Comparison of ENCODE assay signal across 11 cellular contexts in the genomic region with DNA sequence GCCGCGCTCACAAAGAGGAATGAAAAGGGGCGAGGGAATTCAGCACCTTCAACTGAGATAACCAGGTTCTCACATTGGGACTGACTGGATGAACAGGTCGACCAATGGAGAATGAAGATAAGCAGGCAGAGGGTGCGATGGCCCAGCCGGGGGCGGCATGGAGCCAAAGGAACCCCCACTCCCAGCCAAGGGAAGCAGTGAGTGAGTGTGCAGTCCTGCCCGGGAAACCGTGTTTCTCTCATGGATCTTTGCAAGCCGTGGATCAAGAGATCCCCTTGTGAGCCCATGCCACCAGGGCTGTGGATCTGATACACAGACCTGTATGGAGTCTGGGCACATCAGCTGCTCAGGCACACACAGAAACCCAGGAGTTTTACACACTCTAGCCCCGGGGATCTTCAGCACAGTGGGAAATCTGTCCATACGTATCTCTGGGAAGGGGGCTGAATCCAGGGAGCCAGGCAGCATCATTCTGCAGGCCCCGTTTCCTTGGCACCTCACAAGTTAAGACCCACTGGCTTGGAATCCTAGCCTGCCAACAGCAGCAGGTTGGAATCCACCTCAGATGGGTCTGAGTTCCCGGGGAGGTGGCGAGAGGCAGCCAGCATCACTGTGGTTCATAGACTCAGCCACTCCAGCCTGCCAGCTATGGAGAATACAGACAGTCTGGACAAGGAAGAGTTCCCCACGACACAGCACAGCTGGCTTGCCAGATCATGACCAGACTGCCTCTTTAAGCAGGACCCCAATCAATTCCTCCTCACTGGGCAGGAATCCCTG. TPM values are rescaled to one million over a fixed set of nuclear protein-coding genes. Genes with fewer than 3 reads are reported as not detected.
"Had no signal": no experiment of that assay in that cellular context is flagged by ENCODE, and none has a peak within 500 bp of the region (broad histone marks: within the 10 kb centered on the region; RNA-seq: fewer than 3 reads in every experiment).

No MANE protein-coding gene starts in this region.

RNA-seq across cellular contexts. Expression of gene TPTE, which starts 53.3 kb away (rescaled TPM):
- total RNA-seq: activated CD4-positive, alpha-beta T cell treated with anti-CD3 and anti-CD28 coated beads, Interleukin-2, amount 10 ng/mL, durations not matched to agents 24 days and 14 days; activated CD8-positive, alpha-beta memory T cell treated with anti-CD3 and anti-CD28 coated beads for 36 hours; activated CD8-positive, alpha-beta T cell treated with anti-CD3 and anti-CD28 coated beads for 36 hours; activated naive CD4-positive, alpha-beta T cell treated with anti-CD3 and anti-CD28 coated beads for 36 hours; activated naive CD4-positive, alpha-beta T cell treated with anti-CD3 and anti-CD28 coated beads, Interleukin-2, amount 50 U/mL, for 72 hours; activated T-helper 2 cell treated with anti-CD3 and anti-CD28 coated beads, Interferon-gamma antibody, Interleukin-2, Interleukin-4, amounts not matched to agents 10 μg/mL and 5 μg/mL and 100 μg/mL, durations not matched to agents 14 hours and 24 hours and 36 hours; adrenal gland; HepG2; T-helper 1 cell treated with Interleukin-12 subunit alpha and Interleukin-12 subunit beta and Interleukin-4 antibody, amounts not matched to agents 30 ng/mL and 1 ng/mL, for 36 hours; T-helper 2 cell treated with Interferon-gamma antibody and Interleukin-4, amounts not matched to agents 100 ng/mL and 5 ng/mL, for 36 hours had no signal
- polyA plus RNA-seq: HepG2, IgD-negative memory B cell had no signal
